In the genomic region with DNA sequence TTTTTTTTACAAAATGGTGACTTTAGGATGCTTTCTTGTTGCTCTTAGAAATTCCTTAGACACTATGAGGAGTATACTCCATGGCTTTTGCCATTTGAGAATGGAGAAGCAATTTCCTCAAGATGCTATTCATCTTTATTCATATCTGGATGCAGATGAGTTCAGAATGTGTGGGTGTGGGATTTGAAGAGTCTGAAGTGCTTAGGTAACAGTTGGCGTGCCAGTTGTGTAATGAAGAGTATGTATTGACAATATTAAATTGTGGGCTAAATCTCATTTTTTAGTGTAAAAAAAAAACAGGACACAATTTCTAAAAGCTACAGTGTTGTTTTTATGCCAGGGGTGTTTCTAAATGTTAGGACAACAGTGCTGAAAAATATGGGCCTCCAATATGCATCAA, we compare ENCODE assay signal across 8 cellular contexts. TPM values are rescaled to one million over a fixed set of nuclear protein-coding genes. Genes with fewer than 3 reads are reported as not detected.
"Had no signal": no experiment of that assay in that cellular context is flagged by ENCODE, and none has a peak within 500 bp of the region (broad histone marks: within the 10 kb centered on the region; RNA-seq: fewer than 3 reads in every experiment).

No MANE protein-coding gene starts in this region.

- H3K4me1 Mint-ChIP-seq: IgD-negative memory B cell had no signal

- H3K4me3 ChIP-seq: GM23248, HAP-1 had no signal

- H3K4me3 Mint-ChIP-seq: HFFc6, IgD-negative memory B cell had no signal

- H3K36me3 Mint-ChIP-seq: IgD-negative memory B cell had no signal

- H3K27ac Mint-ChIP-seq: HFFc6, IgD-negative memory B cell had no signal

- H3K27me3 Mint-ChIP-seq: IgD-negative memory B cell had no signal

- ATAC-seq: HCT116 had no signal

- DNase-seq: GM23248, GOT3, H7, HFFc6, KBM-7 had no signal

RNA-seq across cellular contexts. Expression of a gene that starts 13.8 kb away (rescaled TPM):
- polyA plus RNA-seq: GM23248, IgD-negative memory B cell had no signal
